In the genomic region with DNA sequence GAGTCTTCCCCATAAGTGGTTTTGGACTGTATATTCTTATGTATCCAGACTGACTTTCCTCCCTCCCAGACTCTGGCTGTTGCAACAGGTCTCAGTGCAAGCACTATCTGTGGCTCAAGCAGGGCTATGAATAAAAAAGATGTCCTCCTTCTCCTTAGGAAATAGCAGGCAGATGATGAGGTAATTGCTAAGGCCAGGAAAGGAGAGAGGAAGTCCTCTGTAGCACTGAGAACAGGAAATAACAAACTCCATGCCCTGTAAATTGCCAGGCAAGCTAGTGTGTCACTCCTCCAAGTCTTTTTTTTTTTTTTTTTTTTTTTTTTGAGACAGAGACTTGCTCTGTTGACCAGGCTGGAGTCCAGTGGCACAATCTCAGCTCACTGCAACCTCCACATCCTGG, we compare ENCODE assay signal across 22 cellular contexts.
"Had no signal": no experiment of that assay in that cellular context is flagged by ENCODE, and none has a peak within 500 bp of the region (broad histone marks: within the 10 kb centered on the region; RNA-seq: fewer than 3 reads in every experiment).

No MANE protein-coding gene starts in this region.

- H3K27ac Mint-ChIP-seq: T-helper 1 cell treated with Interleukin-12 subunit alpha and Interleukin-12 subunit beta and Interleukin-4 antibody, amounts not matched to agents 30 μg/mL and 1 μg/mL, for 36 hours had no signal

- H3K4me3 Mint-ChIP-seq: T-helper 1 cell treated with Interleukin-12 subunit alpha and Interleukin-12 subunit beta and Interleukin-4 antibody, amounts not matched to agents 30 μg/mL and 1 μg/mL, for 36 hours had no signal

- H3K4me3 ChIP-seq: MG63, SJSA1, SK-N-MC had no signal

- DNase-seq: KBM-7, MG63, NCI-H1092, NCI-H1105 treated with DMSO at 0.1 percent for 48 hours, NCI-H1417 treated with DMSO at 0.1 percent for 48 hours, NCI-H146, NCI-H1694 treated with DMSO at 0.1 percent for 48 hours, NCI-H1930, NCI-H2081, NCI-H2107, NCI-H2227 treated with DMSO at 0.1 percent for 48 hours, NCI-H446, NCI-H510A, NCI-H524 treated with DMSO at 0.1 percent for 48 hours, NCI-H69, NCI-H774, Right ventricle myocardium superior, RPMI8226, SIG-M5 had no signal
